Comparison of ENCODE assay signal across 15 cellular contexts in the genomic region with DNA sequence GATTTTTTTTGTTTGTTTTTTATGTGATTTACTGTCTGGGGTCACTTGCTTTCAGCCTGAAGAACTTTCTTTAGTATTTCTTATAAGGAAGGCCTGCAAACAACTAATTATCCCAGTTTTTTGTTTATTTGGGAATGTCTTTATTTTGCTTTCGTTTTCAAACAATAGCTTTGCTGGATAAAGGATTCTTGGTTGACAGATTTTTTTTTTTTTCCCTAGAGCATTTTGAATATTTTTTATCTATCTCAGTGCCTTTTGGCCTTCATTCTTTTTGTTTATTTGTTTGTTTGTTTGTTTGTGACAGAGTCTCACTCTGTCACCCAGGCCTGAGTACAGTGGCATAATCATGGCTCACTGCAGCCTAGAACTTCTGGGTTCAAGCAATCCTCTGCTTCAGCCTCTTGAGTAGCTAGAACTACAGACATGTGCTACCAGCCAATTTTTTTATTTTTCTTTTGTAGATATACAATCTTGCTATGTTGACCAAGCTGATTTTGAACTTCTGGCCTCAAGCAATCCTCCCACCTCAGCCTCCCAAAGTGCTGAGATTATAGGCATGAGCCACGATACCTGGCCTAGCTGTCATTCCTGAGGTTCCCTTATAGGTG. TPM values are rescaled to one million over a fixed set of nuclear protein-coding genes. Genes with fewer than 3 reads are reported as not detected.
A peak's percentile ranks its signal among the peaks of the same experiment; 100 is the strongest.
DNase-seq lines count a peak whose midpoint lies in the region; ATAC-seq and TF ChIP-seq lines count a peak whose summit lies in the region.
"Had no signal": no experiment of that assay in that cellular context is flagged by ENCODE, and none has a peak within 500 bp of the region (broad histone marks: within the 10 kb centered on the region; RNA-seq: fewer than 3 reads in every experiment).

No MANE protein-coding gene starts in this region.

- no peak overlapping the region for H3K4me3 ChIP-seq in HEK293 (ENCODE audit: low read depth, low read length)
- no peak overlapping the region for H3K4me3 ChIP-seq in choroid plexus epithelial cell (ENCODE audit: low read depth, low read length)
- H3K4me3 ChIP-seq: BLaER1, GM23248 had no signal

- no peak overlapping the region for H3K27ac ChIP-seq in HEK293 (ENCODE audit: extremely low read depth, low read depth, low read length)
- H3K27ac ChIP-seq: BLaER1, GM23248 had no signal

- peaks cover 6% of the 10 kb centered on the region for H3K27me3 Mint-ChIP-seq in glutamatergic neuron (ENCODE audit: unreplicated experiment)

- peaks cover 22% of the 10 kb centered on the region for H3K36me3 Mint-ChIP-seq in glutamatergic neuron (ENCODE audit: unreplicated experiment)

- POLR2A ChIA-PET in HEK293 (lab: Yijun Ruan, JAX): no interaction called here

- no peak overlapping the region for H3K27ac Mint-ChIP-seq in glutamatergic neuron (ENCODE audit: unreplicated experiment)
- H3K27ac Mint-ChIP-seq: CD8-positive, alpha-beta memory T cell had no signal

- no peak overlapping the region for H3K4me3 Mint-ChIP-seq in glutamatergic neuron (ENCODE audit: unreplicated experiment)
- H3K4me3 Mint-ChIP-seq: CD8-positive, alpha-beta memory T cell had no signal

- no peaks in the 10 kb centered on the region for H3K4me1 ChIP-seq in HEK293 (ENCODE audit: control insufficient read depth, insufficient read depth, low read length)
- H3K4me1 ChIP-seq: BLaER1, Caco-2 had no signal

- TF ChIP-seq CTCF in HEK293 (tag by site-specific recombination; IDR thresholded peaks at IDR 0.05) (no peak), choroid plexus epithelial cell (conservative IDR thresholded peaks at IDR 0.05; ENCODE audit: low read depth, low read length) (no peak), glutamatergic neuron (IDR thresholded peaks at IDR 0.05; ENCODE audit: partially characterized antibody, unreplicated experiment) (no peak)

- no peaks in the 10 kb centered on the region for H3K9me3 ChIP-seq in HEK293 (ENCODE audit: control insufficient read depth, insufficient read depth, low read depth, low read length)

- peak; percentile 48 for DNase-seq in OCI-M1 (lab: John Stamatoyannopoulos, UW)
- peak; percentile 5 for DNase-seq in choroid plexus epithelial cell (ENCODE audit: low read depth)
- DNase-seq in glutamatergic neuron: no peak
- DNase-seq in inferior parietal cortex (ENCODE audit: extremely low spot score): no peak
- DNase-seq: Caco-2; CD8-positive, alpha-beta memory T cell; DMS79; GM23248 had no signal

- no peaks in the 10 kb centered on the region for H3K4me1 Mint-ChIP-seq in glutamatergic neuron (ENCODE audit: low read depth, unreplicated experiment)
- H3K4me1 Mint-ChIP-seq: CD8-positive, alpha-beta memory T cell had no signal

- CTCF ChIA-PET in HEK293 (lab: Yijun Ruan, JAX): interaction anchor here (0.7 kb wide), 1 partner anchor 63 kb away, joined by 4 read pairs; no protein-coding TSS in a partner anchor

- peaks cover 6% of the 10 kb centered on the region for H3K9me3 Mint-ChIP-seq in glutamatergic neuron (ENCODE audit: unreplicated experiment)

- ATAC-seq in HG02678 (IDR thresholded peaks at IDR 0.05; ENCODE audit: unreplicated experiment): no peak
- ATAC-seq: HCT116 had no signal

- H3K36me3 ChIP-seq in HEK293 (ENCODE audit: control insufficient read depth in 2 of 2, insufficient read depth in 1 of 2, low read length in 2 of 2): no peaks in the 10 kb centered on the region
- H3K36me3 ChIP-seq: BLaER1 had no signal

TF ChIP-seq in HEK293, 187 proteins besides CTCF, POLR2A, EP300 and RAD21 (continues in another document):
- TF ChIP-seq ZNF621 (tag by site-specific recombination; IDR thresholded peaks at IDR 0.05): no peak
- TF ChIP-seq ZNF518A (tag by site-specific recombination; conservative IDR thresholded peaks at IDR 0.05; ENCODE audit: low read depth): peak; percentile 39; the same call in 1 of the 2 replicates
- peak; percentile 73; the same call in 1 of the 2 replicates for TF ChIP-seq GFI1B (tag by site-specific recombination; IDR thresholded peaks at IDR 0.05)
- TF ChIP-seq, protein P1, sequence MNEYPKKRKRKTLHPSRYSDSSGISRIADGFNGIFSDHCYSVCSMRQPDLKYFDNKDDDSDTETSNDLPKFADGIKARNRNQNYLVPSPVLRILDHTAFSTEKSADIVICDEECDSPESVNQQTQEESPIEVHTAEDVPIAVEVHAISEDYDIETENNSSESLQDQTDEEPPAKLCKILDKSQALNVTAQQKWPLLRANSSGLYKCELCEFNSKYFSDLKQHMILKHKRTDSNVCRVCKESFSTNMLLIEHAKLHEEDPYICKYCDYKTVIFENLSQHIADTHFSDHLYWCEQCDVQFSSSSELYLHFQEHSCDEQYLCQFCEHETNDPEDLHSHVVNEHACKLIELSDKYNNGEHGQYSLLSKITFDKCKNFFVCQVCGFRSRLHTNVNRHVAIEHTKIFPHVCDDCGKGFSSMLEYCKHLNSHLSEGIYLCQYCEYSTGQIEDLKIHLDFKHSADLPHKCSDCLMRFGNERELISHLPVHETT (tag by site-specific recombination; IDR thresholded peaks at IDR 0.05): 0 out of 2 replicates have a peak, but pooled peaks have one; percentile 24
- TF ChIP-seq ZNF626 (tag by site-specific recombination; IDR thresholded peaks at IDR 0.05): 0 out of 2 replicates have a peak, but pooled peaks have one; percentile 18
- TF ChIP-seq, protein P2, sequence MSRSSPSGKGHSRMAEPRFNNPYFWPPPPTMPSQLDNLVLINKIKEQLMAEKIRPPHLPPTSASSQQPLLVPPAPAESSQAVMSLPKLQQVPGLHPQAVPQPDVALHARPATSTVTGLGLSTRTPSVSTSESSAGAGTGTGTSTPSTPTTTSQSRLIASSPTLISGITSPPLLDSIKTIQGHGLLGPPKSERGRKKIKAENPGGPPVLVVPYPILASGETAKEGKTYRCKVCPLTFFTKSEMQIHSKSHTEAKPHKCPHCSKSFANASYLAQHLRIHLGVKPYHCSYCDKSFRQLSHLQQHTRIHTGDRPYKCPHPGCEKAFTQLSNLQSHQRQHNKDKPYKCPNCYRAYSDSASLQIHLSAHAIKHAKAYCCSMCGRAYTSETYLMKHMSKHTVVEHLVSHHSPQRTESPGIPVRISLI (tag by site-specific recombination; IDR thresholded peaks at IDR 0.05): peak; percentile 85
- no peak for TF ChIP-seq ZNF660 (tag by site-specific recombination; IDR thresholded peaks at IDR 0.05)
- TF ChIP-seq SETDB1 (IDR thresholded peaks at IDR 0.05; ENCODE audit: insufficient read length, low read length): peak; percentile 98
- peak; percentile 22; the same call in 1 of the 2 replicates for TF ChIP-seq ZNF280D (tag by site-specific recombination; IDR thresholded peaks at IDR 0.05)

RNA-seq across cellular contexts. Expression of gene FZD9, which starts 46.3 kb away (rescaled TPM):
- total RNA-seq in glutamatergic neuron (ENCODE audit: unreplicated experiment): 0.81 TPM
- total RNA-seq: G401, HT1080 had no signal

RNA-seq across cellular contexts. Expression of gene FKBP6, which starts 59.4 kb away (rescaled TPM):
- total RNA-seq in glutamatergic neuron (ENCODE audit: unreplicated experiment): not detected
- total RNA-seq: A673; Caco-2; CD8-positive, alpha-beta memory T cell; G401; GM23248; HT1080 had no signal

RNA-seq across cellular contexts. Expression of gene TRIM50, which starts 59.4 kb away (rescaled TPM):
- not detected for total RNA-seq in glutamatergic neuron (ENCODE audit: unreplicated experiment)
- total RNA-seq: A673; Caco-2; CD8-positive, alpha-beta memory T cell; G401; GM23248; HT1080 had no signal

Comparison
In these comparisons a context has a peak if more than half of its experiments do, and no peak if none do; other contexts are left out.
1. DNase-seq: peak in OCI-M1 (single experiment) and choroid plexus epithelial cell (single experiment); none in glutamatergic neuron (single experiment) and inferior parietal cortex (single experiment).